8 cellular contexts compared by ENCODE assay signal in genomic region chr22:27919222-27919942, GRCh38. TPM values are rescaled to one million over a fixed set of nuclear protein-coding genes. Genes with fewer than 3 reads are reported as not detected.
DNase-seq lines count a peak whose midpoint lies in the region; ATAC-seq and TF ChIP-seq lines count a peak whose summit lies in the region.

TSS of gene PITPNB (minus strand) at chr22:27919256. CDS start at chr22:27919191, 65 bp downstream.

- dilution Hi-C loops in mammary epithelial cell (cut with HindIII; ENCODE audit: low sequenced_read_pairs), result no loop called here

- peaks cover 71% of the 10 kb centered on the region for H3K79me2 ChIP-seq in mammary epithelial cell (ENCODE audit: insufficient read depth, low read length)

- H3K36me3 ChIP-seq in mammary epithelial cell (ENCODE audit: insufficient read depth, low read length) (no peaks in the 10 kb centered on the region), iPS-20b (ENCODE audit: insufficient read depth, low read depth, low read length) (peaks cover 29% of the 10 kb centered on the region)

- H3K4me1 ChIP-seq in mammary epithelial cell (ENCODE audit: insufficient read depth, low read length) (peaks cover 20% of the 10 kb centered on the region), iPS-20b (ENCODE audit: insufficient read depth, low read length) (peaks cover 22% of the 10 kb centered on the region)

- no peaks in the 10 kb centered on the region for H3K27me3 ChIP-seq in AG04450 (ENCODE audit: control insufficient read depth, insufficient read depth, low read length)
- H3K27me3 ChIP-seq in mammary epithelial cell (ENCODE audit: insufficient read depth, low read length), result no peaks in the 10 kb centered on the region
- H3K27me3 ChIP-seq in iPS-20b (ENCODE audit: insufficient read depth, low read length), result no peaks in the 10 kb centered on the region

- in situ Hi-C loops in mammary epithelial cell (cut with MboI; ENCODE audit: low sequenced_read_pairs in 2 of 2), result no loop called here

- 3% methylated on average over 20 of the region's 68 CpGs for WGBS in mammary epithelial cell (ENCODE audit: low coverage, missing lambda C conversion rate)

- CTCF ChIA-PET in AG04450 (lab: Charles Lee), result interaction anchor here (0.5 to 1.4 kb wide), 2 partner anchors 15 to 38 kb away, joined by 3 read pairs; no protein-coding TSS in a partner anchor
- CTCF ChIA-PET in mammary epithelial cell (lab: Charles Lee; ENCODE audit: low non-redundant PET), result no interaction called here

- TF ChIP-seq CTCF in AG04450 (IDR thresholded peaks at IDR 0.05; ENCODE audit: low read depth, low read length), result no peak
- TF ChIP-seq CTCF in WI38 (IDR thresholded peaks at IDR 0.05; ENCODE audit: low read depth, low read length), result no peak
- TF ChIP-seq CTCF in mammary epithelial cell (conservative IDR thresholded peaks at IDR 0.05 in 1 of 2, IDR thresholded peaks at IDR 0.05 in 1 of 2; ENCODE audit: extremely low read depth in 1 of 2, insufficient read depth in 1 of 2, low read depth in 1 of 2, low read length in 2 of 2), result no peak

- H2AFZ ChIP-seq in mammary epithelial cell (ENCODE audit: low read depth, low read length), result peak within 1 kb of the TSS; percentile 90

- DNase-seq in AG04450 (ENCODE audit: low read depth, low spot score) (peak; percentile 95), NCI-H2227 treated with DMSO at 0.1 percent for 48 hours (lab: John Stamatoyannopoulos, UW) (peak; percentile 92), mammary epithelial cell (peak; percentile 98)

- TSS peak; percentile 73 for BruUV-seq in mammary epithelial cell (replicated peaks; lab: Mats Ljungman, UMichigan)

- POLR2A ChIA-PET in AG04450 (lab: Yijun Ruan, JAX), result interaction anchor here (0.5 to 2.4 kb wide), 9 partner anchors 11 to 1115 kb away, joined by 3 to 17 read pairs (median 4); partner anchors contain the start of gene XBP1

- intact Hi-C loops in mammary epithelial cell (cut with micrococcal nuclease), result loop anchor here (5.0 kb wide), 1 partner anchor 37 kb away; no protein-coding TSS in a partner anchor

- peaks cover 15% of the 10 kb centered on the region for H4K20me1 ChIP-seq in mammary epithelial cell (ENCODE audit: insufficient read depth, low read length)

- H3K9ac ChIP-seq in mammary epithelial cell (ENCODE audit: insufficient read depth, low read length), result peak within 1 kb of the TSS; percentile 94
- peak within 1 kb of the TSS; percentile 98 for H3K9ac ChIP-seq in iPS-20b (ENCODE audit: low read depth, low read length)

- peaks cover 3% of the 10 kb centered on the region; the same call in 1 of the 2 replicates for H3K9me3 ChIP-seq in AG04450 (ENCODE audit: control insufficient read depth, insufficient read depth, low read length)
- H3K9me3 ChIP-seq in mammary epithelial cell (replicated peaks; ENCODE audit: insufficient read depth, low read length), result no peaks in the 10 kb centered on the region
- no peaks in the 10 kb centered on the region for H3K9me3 ChIP-seq in iPS-20b (ENCODE audit: insufficient read depth, low read depth, low read length)

- ATAC-seq in GM18909 (IDR thresholded peaks at IDR 0.05; ENCODE audit: poor library complexity, unreplicated experiment) (peak; percentile 86), HG03159 (IDR thresholded peaks at IDR 0.05; ENCODE audit: unreplicated experiment) (peak; percentile 84)

- H3K27ac ChIP-seq in AG04450 (ENCODE audit: low read depth, low read length) (peak within 1 kb of the TSS; percentile 97), mammary epithelial cell (ENCODE audit: insufficient read depth, low read depth, low read length) (peak within 1 kb of the TSS; percentile 87), iPS-20b (ENCODE audit: low read length) (peak within 1 kb of the TSS; percentile 89), skin epidermis (peak within 1 kb of the TSS; percentile 91 to 100 (median 97))

- H3K4me3 ChIP-seq in AG04450 (ENCODE audit: low read depth, low read length), result peak within 1 kb of the TSS; percentile 90
- H3K4me3 ChIP-seq in WI38 (ENCODE audit: low read depth, low read length), result peak within 1 kb of the TSS; percentile 88
- H3K4me3 ChIP-seq in mammary epithelial cell (replicated peaks in 1 of 3; ENCODE audit: insufficient read depth in 1 of 3, low read depth in 2 of 3, low read length in 3 of 3), result peak within 1 kb of the TSS; percentile 79 to 90 (median 83)
- peak within 1 kb of the TSS; percentile 98 for H3K4me3 ChIP-seq in iPS-20b (ENCODE audit: low read length)
- peak within 1 kb of the TSS; percentile 73 to 100 (median 92) for H3K4me3 ChIP-seq in skin epidermis

- peak within 1 kb of the TSS; percentile 96 for H3K4me2 ChIP-seq in mammary epithelial cell (ENCODE audit: insufficient read depth, low read depth, low read length)

RNA-seq across cellular contexts. Expression of gene PITPNB, which starts in this region (rescaled TPM):
- polyA plus RNA-seq in AG04450 (2011; rRNA removed), result 103 and 119 TPM in 2 replicates
- polyA minus RNA-seq in AG04450 (2011; rRNA and poly(A)+ RNA removed), result 89.6 and 111 TPM in 2 replicates
- total RNA-seq in mammary epithelial cell, result 100 to 1,000 TPM in 1 of 2 donors, 10 to 100 TPM in 1; 33.5 to 125 TPM
- polyA plus RNA-seq in mammary epithelial cell, result 43.8 TPM
- polyA minus RNA-seq in mammary epithelial cell, result 69.6 TPM

Comparison
In these comparisons a context has a peak if more than half of its experiments do, and no peak if none do; other contexts are left out.
1. Peak in every context shown above with its lines: DNase-seq, ATAC-seq, H3K4me3 ChIP-seq and H3K27ac ChIP-seq.